1 cellular context compared by ENCODE assay signal in genomic region chr17:75753193-75753513, GRCh38.
TF ChIP-seq lines count a peak whose summit lies in the region.

No MANE protein-coding gene starts in this region.

TF ChIP-seq in GM12878, 131 proteins besides CTCF, POLR2A, EP300 and RAD21:
- no peak for TF ChIP-seq CREM (IDR thresholded peaks at IDR 0.05; ENCODE audit: low read depth)
- TF ChIP-seq TAF1 (IDR thresholded peaks at IDR 0.05; ENCODE audit: borderline replicate concordance, low read depth, low read length) = no peak
- no peak for TF ChIP-seq PBX3 (IDR thresholded peaks at IDR 0.05; ENCODE audit: insufficient replicate concordance, low read depth, low read length)
- TF ChIP-seq POU2F2 (IDR thresholded peaks at IDR 0.05; ENCODE audit: borderline replicate concordance, low read depth, low read length) = no peak
- TF ChIP-seq RAD51 (IDR thresholded peaks at IDR 0.05) = no peak
- no peak for TF ChIP-seq E2F4 (IDR thresholded peaks at IDR 0.05; ENCODE audit: low read depth, low read length)
- no peak for TF ChIP-seq KLF5 (IDR thresholded peaks at IDR 0.05; ENCODE audit: partially characterized antibody)
- TF ChIP-seq PAX5 (IDR thresholded peaks at IDR 0.05; ENCODE audit: borderline replicate concordance, low read depth, low read length) = no peak
- no peak for TF ChIP-seq USF2 (IDR thresholded peaks at IDR 0.05; ENCODE audit: borderline replicate concordance, low read depth, low read length)
- no peak for TF ChIP-seq CHD1 (IDR thresholded peaks at IDR 0.05; ENCODE audit: low read depth, low read length)
- TF ChIP-seq ELK1 (IDR thresholded peaks at IDR 0.05; ENCODE audit: low read depth, low read length) = no peak
- TF ChIP-seq ATF2 (IDR thresholded peaks at IDR 0.05; ENCODE audit: low read length) = no peak
- TF ChIP-seq RCOR1 (conservative IDR thresholded peaks at IDR 0.05; ENCODE audit: low read depth, low read length) = no peak
- TF ChIP-seq PKNOX1 (IDR thresholded peaks at IDR 0.05) = no peak
- TF ChIP-seq IKZF1 (conservative IDR thresholded peaks at IDR 0.05) = no peak
- no peak for TF ChIP-seq ZBTB4 (CRISPR knock-in tag; IDR thresholded peaks at IDR 0.05)
- no peak for TF ChIP-seq SUPT20H (IDR thresholded peaks at IDR 0.05; ENCODE audit: borderline replicate concordance, control insufficient read depth, low read depth, low read length)
- no peak for TF ChIP-seq ZSCAN29 (IDR thresholded peaks at IDR 0.05)
TF ChIP-seq in GM12878: peak in this region for 0.
